8 cellular contexts compared by ENCODE assay signal in genomic region chr14:24216345-24216699, GRCh38. TPM values are rescaled to one million over a fixed set of nuclear protein-coding genes. Genes with fewer than 3 reads are reported as not detected.
DNase-seq lines count a peak whose midpoint lies in the region; ATAC-seq, FAIRE-seq and TF ChIP-seq lines count a peak whose summit lies in the region.

No MANE protein-coding gene starts in this region.

- TF ChIP-seq CTCF in HepG2 (CRISPR knock-in tag; IDR thresholded peaks at IDR 0.05) (no peak), right lobe of liver (IDR thresholded peaks at IDR 0.05) (no peak), ascending aorta (IDR thresholded peaks at IDR 0.05) (no peak), vagina (IDR thresholded peaks at IDR 0.05) (no peak)

- POLR2A ChIA-PET in HepG2 (lab: Yijun Ruan, JAX): interaction anchor here (0.9 to 8.1 kb wide), 28 partner anchors 9 to 1122 kb away, joined by 3 to 230 read pairs (median 8); partner anchors contain the start of genes ACIN1, C14orf119, CIDEB and DCAF11

- no peak for TF ChIP-seq EP300 in HepG2 (IDR thresholded peaks at IDR 0.05; ENCODE audit: low read depth in 2 of 2, low read length in 2 of 2)
- no peak for TF ChIP-seq EP300 in HepG2 (CRISPR knock-in tag; IDR thresholded peaks at IDR 0.05; ENCODE audit: borderline replicate concordance)

- H3K79me2 ChIP-seq in HepG2 (ENCODE audit: insufficient read depth, low read length): peaks cover 22% of the 10 kb centered on the region

- peaks cover 38% of the 10 kb centered on the region for H3K4me1 ChIP-seq in HepG2 (ENCODE audit: insufficient read depth, low read length)
- H3K4me1 ChIP-seq in right lobe of liver: peaks cover 0 to 5% (median 1%) of the 10 kb centered on the region in 4 donors
- peaks cover 3 to 29% of the 10 kb centered on the region in 2 donors for H3K4me1 ChIP-seq in ascending aorta
- H3K4me1 ChIP-seq in vagina: peaks cover 36% of the 10 kb centered on the region

- H3K36me3 ChIP-seq in HepG2 (replicated peaks in 1 of 2; ENCODE audit: control insufficient read depth in 1 of 2, insufficient read depth in 2 of 2, low read length in 2 of 2) (peaks cover 8 to 15% of the 10 kb centered on the region in 2 experiments; a peak in 4 of 5 replicates), right lobe of liver (peaks cover 0 to 8% (median 0%) of the 10 kb centered on the region in 4 donors), ascending aorta (peaks cover 4 to 9% of the 10 kb centered on the region in 2 donors), vagina (peaks cover 0 to 2% of the 10 kb centered on the region in 2 donors)

- H3K9me3 ChIP-seq in HepG2 (ENCODE audit: low read length): no peaks in the 10 kb centered on the region
- no peaks in the 10 kb centered on the region for H3K9me3 ChIP-seq in right lobe of liver
- H3K9me3 ChIP-seq in ascending aorta: no peaks in the 10 kb centered on the region
- H3K9me3 ChIP-seq in vagina: no peaks in the 10 kb centered on the region

- H3K4me1 Mint-ChIP-seq in naive B cell: peaks cover 35 to 53% (median 41%) of the 10 kb centered on the region in 3 donors

- WGBS in HepG2 (ENCODE audit: low lambda C conversion rate): 94% methylated on average over 2 of the region's 2 CpGs
- 79% methylated on average over 2 of the region's 2 CpGs for WGBS in right lobe of liver (ENCODE audit: insufficient coverage, low coverage, low lambda C conversion rate, missing lambda C conversion rate)

- H3K4me2 ChIP-seq in HepG2 (ENCODE audit: low read depth, low read length): peak overlapping the region; percentile 93

- H3K4me3 ChIP-seq in HepG2 (replicated peaks in 1 of 3; ENCODE audit: insufficient read depth in 1 of 3, low read depth in 2 of 3, low read length in 3 of 3) (peak overlapping the region in 1 of 3 experiments; percentile 98; a peak in 1 of 6 replicates), right lobe of liver (no peak overlapping the region), ascending aorta (peak overlapping the region in 1 of 2 donors; percentile 84), vagina (peak overlapping the region; percentile 66 to 70)

- FAIRE-seq in HepG2 (lab: Jason Lieb, UNC) (no peak), GM19239 (lab: Jason Lieb, UNC) (no peak)

- H4K20me1 ChIP-seq in HepG2 (ENCODE audit: insufficient read depth, low read length): no peaks in the 10 kb centered on the region

- peak overlapping the region in 7 of 8 donors; percentile 91 to 97 (median 93) for H3K4me3 Mint-ChIP-seq in naive B cell

- H3K27ac Mint-ChIP-seq in naive B cell: peak overlapping the region; percentile 79 to 99 (median 98)

- intact Hi-C loops in HepG2 (cut with micrococcal nuclease; ENCODE audit: unreplicated experiment): loop anchor here (1.0 to 2.0 kb wide), 4 partner anchors 16 to 81 kb away; partner anchors contain the start of genes GMPR2, NEDD8, RABGGTA and TINF2
- intact Hi-C loops in right lobe of liver (cut with DNase I): no loop called here
- intact Hi-C loops in ascending aorta (cut with DNase I): loop anchor here (1.0 to 5.0 kb wide), 2 partner anchors 16 to 81 kb away; partner anchors contain the start of genes DHRS1, GMPR2, NEDD8 and NOP9
- intact Hi-C loops in vagina (cut with DNase I): no loop called here

- DNase-seq in HepG2 (ENCODE audit: low spot score) (no peak), right lobe of liver (no peak), ascending aorta (ENCODE audit: low spot score in 2 of 2) (no peak), naive B cell (no peak), vagina (ENCODE audit: extremely low spot score in 2 of 2) (no peak), GM19239 (ENCODE audit: insufficient read length, low spot score) (no peak), C1 segment of cervical spinal cord (lab: John Stamatoyannopoulos, UW) (no peak)

- no peak for TF ChIP-seq POLR2A in HepG2 (IDR thresholded peaks at IDR 0.05; ENCODE audit: insufficient read depth in 1 of 2, low read depth in 2 of 2, low read length in 2 of 2)
- TF ChIP-seq POLR2A in right lobe of liver (IDR thresholded peaks at IDR 0.05): no peak
- TF ChIP-seq POLR2A in vagina (IDR thresholded peaks at IDR 0.05): no peak

- TF ChIP-seq RAD21 in HepG2 (CRISPR knock-in tag; IDR thresholded peaks at IDR 0.05): no peak

- H3K9me3 Mint-ChIP-seq in naive B cell: no peaks in the 10 kb centered on the region

- H3K9ac ChIP-seq in HepG2 (ENCODE audit: insufficient read depth, low read depth, low read length): peak overlapping the region; percentile 81

- in situ Hi-C loops in HepG2 (cut with HindIII; ENCODE audit: extremely low pct_ligation_motif_present, low pct_unique_long_range_greater_than_20kb): no loop called here

- no peak overlapping the region for H2AFZ ChIP-seq in HepG2 (ENCODE audit: low read length)

- CTCF ChIA-PET in HepG2 (lab: Yijun Ruan, JAX; ENCODE audit: low intra/inter-chr PET ratio, low total read pairs): interaction anchor here (1.3 to 3.1 kb wide), 5 partner anchors 16 to 92 kb away, joined by 7 to 44 read pairs (median 10); partner anchors contain the start of genes CIDEB, GMPR2, NEDD8 and RABGGTA

- H3K27me3 Mint-ChIP-seq in naive B cell: no peaks in the 10 kb centered on the region

- peak overlapping the region; percentile 1 for H3K27ac ChIP-seq in HepG2 (ENCODE audit: extremely low read length, insufficient read depth, low read length)
- H3K27ac ChIP-seq in right lobe of liver: no peak overlapping the region
- H3K27ac ChIP-seq in ascending aorta: peak overlapping the region; percentile 87 to 93
- peak overlapping the region; percentile 89 for H3K27ac ChIP-seq in vagina

- ATAC-seq in HepG2: no peak
- no peak for ATAC-seq in right lobe of liver
- ATAC-seq in naive B cell (ENCODE audit: low read depth in 2 of 2): no peak
- no peak for ATAC-seq in GM18519 (IDR thresholded peaks at IDR 0.05; ENCODE audit: low FRiP score, unreplicated experiment)

- H3K36me3 Mint-ChIP-seq in naive B cell: peaks cover 0 to 6% of the 10 kb centered on the region in 2 donors

- BruUV-seq in HepG2 (replicated peaks; lab: Mats Ljungman, UMichigan): no TSS peak

- H3K27me3 ChIP-seq in HepG2 (ENCODE audit: control insufficient read depth in 1 of 2, insufficient read depth in 2 of 2, low read length in 2 of 2) (no peaks in the 10 kb centered on the region; a peak in 1 of 5 replicates), right lobe of liver (no peaks in the 10 kb centered on the region), ascending aorta (no peaks in the 10 kb centered on the region), vagina (no peaks in the 10 kb centered on the region)

RNA-seq across cellular contexts. Expression of gene MDP1, which starts 0.5 kb away (rescaled TPM):
- total RNA-seq in HepG2 (2016; rRNA removed; fragmentation: Illumina TruSeq; extraction: Trizol) (48.7 and 66.0 TPM in 2 replicates), right lobe of liver (1 to 10 TPM; 3.7 to 6.3 (median 4.9) TPM), ascending aorta (58.8 TPM), vagina (32.7 TPM)
- 27.9 and 34.0 TPM in 2 replicates for total RNA-seq in HepG2 (2016; cell fraction: cytosol; rRNA removed; fragmentation: Illumina TruSeq; extraction: Trizol; ENCODE audit: low read depth)
- total RNA-seq in HepG2 (2016; cell fraction: insoluble cytoplasmic fraction; rRNA removed; fragmentation: Illumina TruSeq; extraction: Trizol): 53.9 and 66.6 TPM in 2 replicates
- total RNA-seq in HepG2 (2016; cell fraction: membrane; rRNA removed; fragmentation: Illumina TruSeq; extraction: Trizol): 41.5 and 42.5 TPM in 2 replicates
- 27.7 and 28.0 TPM in 2 replicates for total RNA-seq in HepG2 (2016; cell fraction: nucleus; rRNA removed; fragmentation: Illumina TruSeq; extraction: Trizol)
- polyA plus RNA-seq in HepG2 (2011; rRNA removed) (38.2 and 44.1 TPM in 2 replicates), naive B cell (ENCODE audit: low read depth in 6 of 6) (10 to 100 TPM; 32.7 to 48.2 (median 37.3) TPM)
- 35.9 and 43.6 TPM in 2 replicates for polyA plus RNA-seq in HepG2 (2011; cell fraction: cytosol; rRNA removed)
- polyA plus RNA-seq in HepG2 (2011; cell fraction: nucleus; rRNA removed): 45.5 and 46.7 TPM in 2 replicates
- polyA plus RNA-seq in HepG2 (2012): 24.5 and 30.3 TPM in 2 replicates
- 24.6 and 32.2 TPM in 2 replicates for polyA plus RNA-seq in HepG2 (2016; cell fraction: cytosol; fragmentation: Illumina TruSeq; extraction: Trizol; ENCODE audit: low read depth)
- 50.1 and 54.2 TPM in 2 replicates for polyA plus RNA-seq in HepG2 (2016; cell fraction: insoluble cytoplasmic fraction; fragmentation: Illumina TruSeq; extraction: Trizol; ENCODE audit: low read depth)
- 30.8 and 33.7 TPM in 2 replicates for polyA plus RNA-seq in HepG2 (2016; cell fraction: membrane; fragmentation: Illumina TruSeq; extraction: Trizol; ENCODE audit: low read depth)
- polyA plus RNA-seq in HepG2 (2016; cell fraction: nucleus; fragmentation: Illumina TruSeq; extraction: Trizol; ENCODE audit: insufficient read depth, low read depth): 41.8 and 50.7 TPM in 2 replicates
- polyA minus RNA-seq in HepG2 (2011; rRNA and poly(A)+ RNA removed; ENCODE audit: low replicate concordance): 10.6 and 24.5 TPM in 2 replicates
- polyA minus RNA-seq in HepG2 (2011; cell fraction: cytosol; rRNA and poly(A)+ RNA removed): 4.9 and 8.5 TPM in 2 replicates
- polyA minus RNA-seq in HepG2 (2011; cell fraction: nucleus; rRNA and poly(A)+ RNA removed): 19.6 and 23.2 TPM in 2 replicates

RNA-seq across cellular contexts. Expression of gene CHMP4A, which starts 3.0 kb away (rescaled TPM):
- total RNA-seq in HepG2 (2016; rRNA removed; fragmentation: Illumina TruSeq; extraction: Trizol) (113 and 140 TPM in 2 replicates), right lobe of liver (10 to 100 TPM; 11.9 to 28.9 (median 17.1) TPM), ascending aorta (27.0 TPM), vagina (37.6 TPM)
- 66.3 and 72.6 TPM in 2 replicates for total RNA-seq in HepG2 (2016; cell fraction: cytosol; rRNA removed; fragmentation: Illumina TruSeq; extraction: Trizol; ENCODE audit: low read depth)
- total RNA-seq in HepG2 (2016; cell fraction: insoluble cytoplasmic fraction; rRNA removed; fragmentation: Illumina TruSeq; extraction: Trizol): 120 and 148 TPM in 2 replicates
- total RNA-seq in HepG2 (2016; cell fraction: membrane; rRNA removed; fragmentation: Illumina TruSeq; extraction: Trizol): 67.1 and 67.8 TPM in 2 replicates
- total RNA-seq in HepG2 (2016; cell fraction: nucleus; rRNA removed; fragmentation: Illumina TruSeq; extraction: Trizol): 52.6 and 66.0 TPM in 2 replicates
- polyA plus RNA-seq in HepG2 (2011; rRNA removed) (80.8 and 83.6 TPM in 2 replicates), naive B cell (ENCODE audit: low read depth in 6 of 6) (100 to 1,000 TPM; 139 to 167 (median 157) TPM)
- polyA plus RNA-seq in HepG2 (2011; cell fraction: cytosol; rRNA removed): 85.1 and 105 TPM in 2 replicates
- 42.1 and 63.9 TPM in 2 replicates for polyA plus RNA-seq in HepG2 (2011; cell fraction: nucleus; rRNA removed)
- polyA plus RNA-seq in HepG2 (2012): 78.9 and 98.0 TPM in 2 replicates
- 64.7 and 70.4 TPM in 2 replicates for polyA plus RNA-seq in HepG2 (2016; cell fraction: cytosol; fragmentation: Illumina TruSeq; extraction: Trizol; ENCODE audit: low read depth)
- polyA plus RNA-seq in HepG2 (2016; cell fraction: insoluble cytoplasmic fraction; fragmentation: Illumina TruSeq; extraction: Trizol; ENCODE audit: low read depth): 255 and 256 TPM in 2 replicates
- 60.9 and 64.0 TPM in 2 replicates for polyA plus RNA-seq in HepG2 (2016; cell fraction: membrane; fragmentation: Illumina TruSeq; extraction: Trizol; ENCODE audit: low read depth)
- polyA plus RNA-seq in HepG2 (2016; cell fraction: nucleus; fragmentation: Illumina TruSeq; extraction: Trizol; ENCODE audit: insufficient read depth, low read depth): 140 and 161 TPM in 2 replicates
- polyA minus RNA-seq in HepG2 (2011; rRNA and poly(A)+ RNA removed; ENCODE audit: low replicate concordance): 9.7 and 17.0 TPM in 2 replicates
- polyA minus RNA-seq in HepG2 (2011; cell fraction: cytosol; rRNA and poly(A)+ RNA removed): 7.5 and 11.3 TPM in 2 replicates
- polyA minus RNA-seq in HepG2 (2011; cell fraction: nucleus; rRNA and poly(A)+ RNA removed): 30.8 and 42.8 TPM in 2 replicates

RNA-seq across cellular contexts. Expression of gene TSSK4, which starts 10.8 kb away (rescaled TPM):
- total RNA-seq in HepG2 (2016; rRNA removed; fragmentation: Illumina TruSeq; extraction: Trizol) (0.44 TPM in 1 of 2 replicates, not detected in the other), right lobe of liver (under 1 TPM in 2 of 6 experiments, not detected in 4; 0.29 TPM), ascending aorta (not detected), vagina (0.74 TPM)
- total RNA-seq in HepG2 (2016; cell fraction: cytosol; rRNA removed; fragmentation: Illumina TruSeq; extraction: Trizol; ENCODE audit: low read depth): not detected in 2 replicates
- 0.19 TPM in 1 of 2 replicates, not detected in the other for total RNA-seq in HepG2 (2016; cell fraction: insoluble cytoplasmic fraction; rRNA removed; fragmentation: Illumina TruSeq; extraction: Trizol)
- total RNA-seq in HepG2 (2016; cell fraction: membrane; rRNA removed; fragmentation: Illumina TruSeq; extraction: Trizol): not detected in 2 replicates
- 0.78 TPM in 1 of 2 replicates, not detected in the other for total RNA-seq in HepG2 (2016; cell fraction: nucleus; rRNA removed; fragmentation: Illumina TruSeq; extraction: Trizol)
- polyA plus RNA-seq in HepG2 (2011; rRNA removed) (0.08 and 0.14 TPM in 2 replicates), naive B cell (ENCODE audit: low read depth in 6 of 6) (1 to 10 TPM in 3 of 6 donors, under 1 TPM in 2, not detected in 1; 0.36 to 1.7 (median 1.4) TPM)
- 0.04 and 0.10 TPM in 2 replicates for polyA plus RNA-seq in HepG2 (2011; cell fraction: cytosol; rRNA removed)
- polyA plus RNA-seq in HepG2 (2011; cell fraction: nucleus; rRNA removed): 1.0 and 1.1 TPM in 2 replicates
- 3.3 and 4.1 TPM in 2 replicates for polyA plus RNA-seq in HepG2 (2012)
- 0.21 TPM in 1 of 2 replicates, not detected in the other for polyA plus RNA-seq in HepG2 (2016; cell fraction: cytosol; fragmentation: Illumina TruSeq; extraction: Trizol; ENCODE audit: low read depth)
- polyA plus RNA-seq in HepG2 (2016; cell fraction: insoluble cytoplasmic fraction; fragmentation: Illumina TruSeq; extraction: Trizol; ENCODE audit: low read depth): not detected in 2 replicates
- 0.26 TPM in 1 of 2 replicates, not detected in the other for polyA plus RNA-seq in HepG2 (2016; cell fraction: membrane; fragmentation: Illumina TruSeq; extraction: Trizol; ENCODE audit: low read depth)
- polyA plus RNA-seq in HepG2 (2016; cell fraction: nucleus; fragmentation: Illumina TruSeq; extraction: Trizol; ENCODE audit: insufficient read depth, low read depth): not detected in 2 replicates
- polyA minus RNA-seq in HepG2 (2011; rRNA and poly(A)+ RNA removed; ENCODE audit: low replicate concordance): 1.7 and 2.4 TPM in 2 replicates
- not detected in 2 replicates for polyA minus RNA-seq in HepG2 (2011; cell fraction: cytosol; rRNA and poly(A)+ RNA removed)
- polyA minus RNA-seq in HepG2 (2011; cell fraction: nucleus; rRNA and poly(A)+ RNA removed): 3.2 and 5.0 TPM in 2 replicates

RNA-seq across cellular contexts. Expression of gene NEDD8, which starts 15.8 kb away (rescaled TPM):
- 713 and 818 TPM in 2 replicates for total RNA-seq in HepG2 (2016; rRNA removed; fragmentation: Illumina TruSeq; extraction: Trizol)
- 394 and 546 TPM in 2 replicates for total RNA-seq in HepG2 (2016; cell fraction: cytosol; rRNA removed; fragmentation: Illumina TruSeq; extraction: Trizol; ENCODE audit: low read depth)
- 727 and 841 TPM in 2 replicates for total RNA-seq in HepG2 (2016; cell fraction: insoluble cytoplasmic fraction; rRNA removed; fragmentation: Illumina TruSeq; extraction: Trizol)
- total RNA-seq in HepG2 (2016; cell fraction: membrane; rRNA removed; fragmentation: Illumina TruSeq; extraction: Trizol): 518 and 609 TPM in 2 replicates
- total RNA-seq in HepG2 (2016; cell fraction: nucleus; rRNA removed; fragmentation: Illumina TruSeq; extraction: Trizol): 243 and 273 TPM in 2 replicates
- 473 and 535 TPM in 2 replicates for polyA plus RNA-seq in HepG2 (2011; rRNA removed)
- 355 and 455 TPM in 2 replicates for polyA plus RNA-seq in HepG2 (2011; cell fraction: cytosol; rRNA removed)
- 126 and 158 TPM in 2 replicates for polyA plus RNA-seq in HepG2 (2011; cell fraction: nucleus; rRNA removed)
- polyA plus RNA-seq in HepG2 (2012): 433 and 508 TPM in 2 replicates
- polyA plus RNA-seq in HepG2 (2016; cell fraction: cytosol; fragmentation: Illumina TruSeq; extraction: Trizol; ENCODE audit: low read depth): 449 and 646 TPM in 2 replicates
- 889 and 948 TPM in 2 replicates for polyA plus RNA-seq in HepG2 (2016; cell fraction: insoluble cytoplasmic fraction; fragmentation: Illumina TruSeq; extraction: Trizol; ENCODE audit: low read depth)
- 521 and 635 TPM in 2 replicates for polyA plus RNA-seq in HepG2 (2016; cell fraction: membrane; fragmentation: Illumina TruSeq; extraction: Trizol; ENCODE audit: low read depth)
- 510 and 513 TPM in 2 replicates for polyA plus RNA-seq in HepG2 (2016; cell fraction: nucleus; fragmentation: Illumina TruSeq; extraction: Trizol; ENCODE audit: insufficient read depth, low read depth)
- polyA minus RNA-seq in HepG2 (2011; rRNA and poly(A)+ RNA removed; ENCODE audit: low replicate concordance): 166 and 230 TPM in 2 replicates
- 89.3 and 98.3 TPM in 2 replicates for polyA minus RNA-seq in HepG2 (2011; cell fraction: cytosol; rRNA and poly(A)+ RNA removed)
- polyA minus RNA-seq in HepG2 (2011; cell fraction: nucleus; rRNA and poly(A)+ RNA removed): 88.1 and 108 TPM in 2 replicates
- total RNA-seq in right lobe of liver: 10 to 100 TPM; 60.0 to 72.9 (median 68.7) TPM
- 72.8 TPM for total RNA-seq in ascending aorta
- 100 to 1,000 TPM; 306 to 385 (median 326) TPM for polyA plus RNA-seq in naive B cell (ENCODE audit: low read depth in 6 of 6)
- total RNA-seq in vagina: 140 TPM

RNA-seq across cellular contexts. Expression of gene GMPR2, which starts 16.4 kb away (rescaled TPM):
- 273 and 345 TPM in 2 replicates for total RNA-seq in HepG2 (2016; rRNA removed; fragmentation: Illumina TruSeq; extraction: Trizol)
- 151 and 152 TPM in 2 replicates for total RNA-seq in HepG2 (2016; cell fraction: cytosol; rRNA removed; fragmentation: Illumina TruSeq; extraction: Trizol; ENCODE audit: low read depth)
- total RNA-seq in HepG2 (2016; cell fraction: insoluble cytoplasmic fraction; rRNA removed; fragmentation: Illumina TruSeq; extraction: Trizol): 269 and 346 TPM in 2 replicates
- 294 and 315 TPM in 2 replicates for total RNA-seq in HepG2 (2016; cell fraction: membrane; rRNA removed; fragmentation: Illumina TruSeq; extraction: Trizol)
- 141 and 150 TPM in 2 replicates for total RNA-seq in HepG2 (2016; cell fraction: nucleus; rRNA removed; fragmentation: Illumina TruSeq; extraction: Trizol)
- 185 and 210 TPM in 2 replicates for polyA plus RNA-seq in HepG2 (2011; rRNA removed)
- polyA plus RNA-seq in HepG2 (2011; cell fraction: cytosol; rRNA removed): 161 and 177 TPM in 2 replicates
- 147 and 170 TPM in 2 replicates for polyA plus RNA-seq in HepG2 (2011; cell fraction: nucleus; rRNA removed)
- 162 and 212 TPM in 2 replicates for polyA plus RNA-seq in HepG2 (2012)
- 118 and 119 TPM in 2 replicates for polyA plus RNA-seq in HepG2 (2016; cell fraction: cytosol; fragmentation: Illumina TruSeq; extraction: Trizol; ENCODE audit: low read depth)
- polyA plus RNA-seq in HepG2 (2016; cell fraction: insoluble cytoplasmic fraction; fragmentation: Illumina TruSeq; extraction: Trizol; ENCODE audit: low read depth): 260 and 276 TPM in 2 replicates
- 194 and 205 TPM in 2 replicates for polyA plus RNA-seq in HepG2 (2016; cell fraction: membrane; fragmentation: Illumina TruSeq; extraction: Trizol; ENCODE audit: low read depth)
- polyA plus RNA-seq in HepG2 (2016; cell fraction: nucleus; fragmentation: Illumina TruSeq; extraction: Trizol; ENCODE audit: insufficient read depth, low read depth): 151 and 154 TPM in 2 replicates
- polyA minus RNA-seq in HepG2 (2011; rRNA and poly(A)+ RNA removed; ENCODE audit: low replicate concordance): 58.4 and 179 TPM in 2 replicates
- 65.5 and 85.5 TPM in 2 replicates for polyA minus RNA-seq in HepG2 (2011; cell fraction: cytosol; rRNA and poly(A)+ RNA removed)
- 138 and 175 TPM in 2 replicates for polyA minus RNA-seq in HepG2 (2011; cell fraction: nucleus; rRNA and poly(A)+ RNA removed)
- 10 to 100 TPM; 26.2 to 40.2 (median 34.2) TPM for total RNA-seq in right lobe of liver
- 37.5 TPM for total RNA-seq in ascending aorta
- 100 to 1,000 TPM in 3 of 6 donors, 10 to 100 TPM in 3; 90.3 to 120 (median 99.2) TPM for polyA plus RNA-seq in naive B cell (ENCODE audit: low read depth in 6 of 6)
- 35.6 TPM for total RNA-seq in vagina

Comparison
In these comparisons a context has a peak if more than half of its experiments do, and no peak if none do; other contexts are left out.
1. H3K27ac ChIP-seq: peak in HepG2 (single experiment), ascending aorta (2 of 2) and vagina (single experiment); none in right lobe of liver (0 of 3).
2. intact Hi-C loops: an anchor here in HepG2 (1.0 to 2.0 kb wide) and ascending aorta (1.0 to 5.0 kb wide); none called in right lobe of liver and vagina.
3. H3K4me3 ChIP-seq: peak in vagina (2 of 2); none in right lobe of liver (0 of 3).